ENCODE assay signal across 9 cellular contexts in the genomic region with DNA sequence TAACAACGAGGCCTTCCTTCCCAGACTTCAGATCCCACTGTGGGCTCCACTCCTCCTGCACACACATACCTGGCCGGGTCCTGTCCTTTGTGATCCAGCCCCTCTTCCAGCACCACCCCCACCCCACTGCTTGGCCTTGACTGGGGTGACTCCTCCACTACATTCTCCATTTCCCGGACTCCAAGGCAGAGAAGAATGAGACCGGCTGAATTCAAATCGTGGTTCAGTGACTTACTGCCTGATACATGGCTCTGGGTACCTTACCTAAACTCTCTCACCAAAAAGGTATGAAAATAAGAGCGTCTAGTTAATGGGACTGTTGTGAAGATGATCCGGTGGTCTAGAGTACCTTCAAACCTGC. TPM values are rescaled to one million over a fixed set of nuclear protein-coding genes. Genes with fewer than 3 reads are reported as not detected.
DNase-seq lines count a peak whose midpoint lies in the region; ATAC-seq and TF ChIP-seq lines count a peak whose summit lies in the region.
"Had no signal": no experiment of that assay in that cellular context is flagged by ENCODE, and none has a peak within 500 bp of the region (broad histone marks: within the 10 kb centered on the region; RNA-seq: fewer than 3 reads in every experiment).

No MANE protein-coding gene starts in this region.

- ATAC-seq in right lobe of liver, result no peak
- ATAC-seq in stimulated activated naive CD8-positive, alpha-beta T cell treated with anti-CD3 and anti-CD28 coated beads, Interleukin-15, amount 100 ng/mL, for 72 hours, result no peak

- peak overlapping the region; percentile 41 for H3K4me3 Mint-ChIP-seq in activated T-helper 2 cell treated with anti-CD3 and anti-CD28 coated beads, Interferon-gamma antibody, Interleukin-2, Interleukin-4, amounts not matched to agents 10 μg/mL and 5 μg/mL and 100 μg/mL, durations not matched to agents 14 hours and 24 hours and 36 hours (ENCODE audit: low read depth)
- H3K4me3 Mint-ChIP-seq in stimulated activated naive CD8-positive, alpha-beta T cell treated with anti-CD3 and anti-CD28 coated beads, Interleukin-15, amount 100 ng/mL, for 72 hours, result peak overlapping the region; percentile 21 to 65

- WGBS in right lobe of liver (ENCODE audit: insufficient coverage, low coverage, low lambda C conversion rate, missing lambda C conversion rate), result 52% methylated on average over 6 of the region's 7 CpGs

- no peaks in the 10 kb centered on the region for H3K36me3 ChIP-seq in HUES48 (ENCODE audit: control insufficient read depth, insufficient read depth, low read length)
- no peaks in the 10 kb centered on the region for H3K36me3 ChIP-seq in right lobe of liver
- no peaks in the 10 kb centered on the region for H3K36me3 ChIP-seq in A673 (ENCODE audit: insufficient read depth, low read length, poor library complexity, severe bottlenecking)

- peak overlapping the region; percentile 81 for H3K4me3 ChIP-seq in HUES48 (ENCODE audit: low read depth, low read length)
- no peak overlapping the region for H3K4me3 ChIP-seq in right lobe of liver
- no peak overlapping the region for H3K4me3 ChIP-seq in A673 (ENCODE audit: low read depth, low read length, poor library complexity, severe bottlenecking)

- H3K27ac Mint-ChIP-seq in activated T-helper 2 cell treated with anti-CD3 and anti-CD28 coated beads, Interferon-gamma antibody, Interleukin-2, Interleukin-4, amounts not matched to agents 10 μg/mL and 5 μg/mL and 100 μg/mL, durations not matched to agents 14 hours and 24 hours and 36 hours, result peak overlapping the region; percentile 57
- peak overlapping the region in 1 of 2 donors; percentile 31 for H3K27ac Mint-ChIP-seq in stimulated activated naive CD8-positive, alpha-beta T cell treated with anti-CD3 and anti-CD28 coated beads, Interleukin-15, amount 100 ng/mL, for 72 hours

- intact Hi-C loops in activated T-helper 2 cell treated with anti-CD3 and anti-CD28 coated beads, Interferon-gamma antibody, Interleukin-2, Interleukin-4, amounts not matched to agents 10 μg/mL and 5 μg/mL and 100 μg/mL, durations not matched to agents 14 hours and 24 hours and 36 hours (cut with micrococcal nuclease), result loop anchor here (10.0 kb wide), 1 partner anchor 686 kb away; the partner anchor contains the start of gene CRIP1
- intact Hi-C loops in right lobe of liver (cut with DNase I) (no loop called here), A673 (cut with micrococcal nuclease; ENCODE audit: unreplicated experiment) (no loop called here)

- H3K27me3 Mint-ChIP-seq in activated T-helper 2 cell treated with anti-CD3 and anti-CD28 coated beads, Interferon-gamma antibody, Interleukin-2, Interleukin-4, amounts not matched to agents 10 μg/mL and 5 μg/mL and 100 μg/mL, durations not matched to agents 14 hours and 24 hours and 36 hours (ENCODE audit: low read depth), result peaks cover 2% of the 10 kb centered on the region
- H3K27me3 Mint-ChIP-seq in stimulated activated naive CD8-positive, alpha-beta T cell treated with anti-CD3 and anti-CD28 coated beads, Interleukin-15, amount 100 ng/mL, for 72 hours, result peaks cover 24% of the 10 kb centered on the region

- TF ChIP-seq CTCF in right lobe of liver (IDR thresholded peaks at IDR 0.05) (no peak), A673 (conservative IDR thresholded peaks at IDR 0.05; ENCODE audit: low read depth, low read length) (no peak)

- no peaks in the 10 kb centered on the region for H3K9me3 ChIP-seq in HUES48 (ENCODE audit: control insufficient read depth, insufficient read depth, low read length)
- no peaks in the 10 kb centered on the region for H3K9me3 ChIP-seq in right lobe of liver
- no peaks in the 10 kb centered on the region for H3K9me3 ChIP-seq in A673 (ENCODE audit: low read depth, low read length, poor library complexity, severe bottlenecking)

- POLR2A ChIA-PET in A673 (lab: Charles Lee; ENCODE audit: low non-redundant PET), result no interaction called here

- no peak for DNase-seq in activated T-helper 2 cell treated with anti-CD3 and anti-CD28 coated beads, Interferon-gamma antibody, Interleukin-2, Interleukin-4, amounts not matched to agents 10 μg/mL and 5 μg/mL and 100 μg/mL, durations not matched to agents 14 hours and 24 hours and 36 hours (ENCODE audit: low spot score)
- DNase-seq in right lobe of liver, result peak in 1 of 3 donors; percentile 35
- DNase-seq in stimulated activated naive CD8-positive, alpha-beta T cell treated with anti-CD3 and anti-CD28 coated beads, Interleukin-15, amount 100 ng/mL, for 72 hours, result no peak
- no peak for DNase-seq in NCI-H748 (lab: John Stamatoyannopoulos, UW; ENCODE audit: unreplicated experiment)
- DNase-seq in A673 (ENCODE audit: low spot score), result no peak
- DNase-seq in MV-4-11 (lab: John Stamatoyannopoulos, UW), result no peak
- DNase-seq: cortex of kidney, NCI-H748 treated with DMSO at 0.1 percent for 48 hours had no signal

- H3K9me3 Mint-ChIP-seq in activated T-helper 2 cell treated with anti-CD3 and anti-CD28 coated beads, Interferon-gamma antibody, Interleukin-2, Interleukin-4, amounts not matched to agents 10 μg/mL and 5 μg/mL and 100 μg/mL, durations not matched to agents 14 hours and 24 hours and 36 hours, result no peaks in the 10 kb centered on the region
- no peaks in the 10 kb centered on the region for H3K9me3 Mint-ChIP-seq in stimulated activated naive CD8-positive, alpha-beta T cell treated with anti-CD3 and anti-CD28 coated beads, Interleukin-15, amount 100 ng/mL, for 72 hours

- no peaks in the 10 kb centered on the region for H3K36me3 Mint-ChIP-seq in activated T-helper 2 cell treated with anti-CD3 and anti-CD28 coated beads, Interferon-gamma antibody, Interleukin-2, Interleukin-4, amounts not matched to agents 10 μg/mL and 5 μg/mL and 100 μg/mL, durations not matched to agents 14 hours and 24 hours and 36 hours (ENCODE audit: low read depth)

- TF ChIP-seq POLR2A in right lobe of liver (IDR thresholded peaks at IDR 0.05), result no peak

- H3K9ac ChIP-seq in HUES48 (ENCODE audit: low read depth, low read length), result no peak overlapping the region

- H3K4me1 ChIP-seq in HUES48 (ENCODE audit: control insufficient read depth, insufficient read depth, low read length) (peaks cover 26% of the 10 kb centered on the region), right lobe of liver (peaks cover 3 to 31% (median 11%) of the 10 kb centered on the region in 4 donors), A673 (ENCODE audit: insufficient read depth, low read length, poor library complexity, severe bottlenecking) (peaks cover 19% of the 10 kb centered on the region)

- BruUV-seq in A673 (replicated peaks; lab: Mats Ljungman, UMichigan), result no TSS peak

- H3K4me1 Mint-ChIP-seq in activated T-helper 2 cell treated with anti-CD3 and anti-CD28 coated beads, Interferon-gamma antibody, Interleukin-2, Interleukin-4, amounts not matched to agents 10 μg/mL and 5 μg/mL and 100 μg/mL, durations not matched to agents 14 hours and 24 hours and 36 hours (ENCODE audit: low read depth), result peaks cover 17% of the 10 kb centered on the region
- H3K4me1 Mint-ChIP-seq in stimulated activated naive CD8-positive, alpha-beta T cell treated with anti-CD3 and anti-CD28 coated beads, Interleukin-15, amount 100 ng/mL, for 72 hours, result peaks cover 68% of the 10 kb centered on the region

- peaks cover 59% of the 10 kb centered on the region for H3K27me3 ChIP-seq in HUES48 (ENCODE audit: control insufficient read depth, insufficient read depth, low read length)
- H3K27me3 ChIP-seq in right lobe of liver, result no peaks in the 10 kb centered on the region
- H3K27me3 ChIP-seq in A673 (replicated peaks; ENCODE audit: insufficient read depth, low read depth, low read length, poor library complexity), result no peaks in the 10 kb centered on the region

- H3K27ac ChIP-seq in HUES48 (ENCODE audit: low read depth, low read length) (no peak overlapping the region), right lobe of liver (peak overlapping the region; percentile 72 to 96 (median 94)), A673 (ENCODE audit: low read depth, low read length, poor library complexity, severe bottlenecking) (no peak overlapping the region)

- CTCF ChIA-PET in A673 (lab: Charles Lee), result no interaction called here

RNA-seq across cellular contexts. Expression of gene ZBTB42, which starts 1.7 kb away (rescaled TPM):
- 5.2 and 5.4 TPM in 2 replicates for total RNA-seq in activated T-helper 2 cell treated with anti-CD3 and anti-CD28 coated beads, Interferon-gamma antibody, Interleukin-2, Interleukin-4, amounts not matched to agents 10 μg/mL and 5 μg/mL and 100 μg/mL, durations not matched to agents 14 hours and 24 hours and 36 hours
- total RNA-seq in right lobe of liver (10 to 100 TPM in 2 of 6 experiments, 1 to 10 TPM in 4; 2.2 to 13.7 (median 3.6) TPM), A673 (2021) (1.4 and 2.1 TPM in 2 replicates)

RNA-seq across cellular contexts. Expression of gene AKT1, which starts 3.7 kb away (rescaled TPM):
- total RNA-seq in activated T-helper 2 cell treated with anti-CD3 and anti-CD28 coated beads, Interferon-gamma antibody, Interleukin-2, Interleukin-4, amounts not matched to agents 10 μg/mL and 5 μg/mL and 100 μg/mL, durations not matched to agents 14 hours and 24 hours and 36 hours, result 145 TPM in 2 replicates
- total RNA-seq in right lobe of liver (10 to 100 TPM; 66.7 to 92.1 (median 83.9) TPM), A673 (2021) (123 and 142 TPM in 2 replicates)

RNA-seq across cellular contexts. Expression of gene SIVA1, which starts 46.3 kb away (rescaled TPM):
- 96.0 and 104 TPM in 2 replicates for total RNA-seq in activated T-helper 2 cell treated with anti-CD3 and anti-CD28 coated beads, Interferon-gamma antibody, Interleukin-2, Interleukin-4, amounts not matched to agents 10 μg/mL and 5 μg/mL and 100 μg/mL, durations not matched to agents 14 hours and 24 hours and 36 hours
- total RNA-seq in right lobe of liver (100 to 1,000 TPM in 2 of 6 experiments, 10 to 100 TPM in 4; 38.1 to 252 (median 50.6) TPM), A673 (2021) (79.6 and 83.0 TPM in 2 replicates)

Comparison
In these comparisons a context has a peak if more than half of its experiments do, and no peak if none do; other contexts are left out.
1. H3K27ac ChIP-seq: peak in right lobe of liver (3 of 3); none in HUES48 (single experiment) and A673 (single experiment).